15 cellular contexts compared by ENCODE assay signal in genomic region chr6:76852776-76853175, GRCh38.
A peak's percentile ranks its signal among the peaks of the same experiment; 100 is the strongest.
DNase-seq lines count a peak whose midpoint lies in the region; ATAC-seq, FAIRE-seq and TF ChIP-seq lines count a peak whose summit lies in the region.
"Had no signal": no experiment of that assay in that cellular context is flagged by ENCODE, and none has a peak within 500 bp of the region (broad histone marks: within the 10 kb centered on the region; RNA-seq: fewer than 3 reads in every experiment).

No MANE protein-coding gene starts in this region.

- TF ChIP-seq CTCF in bronchial epithelial cell (IDR thresholded peaks at IDR 0.05; ENCODE audit: insufficient read depth, low read length, severe bottlenecking): no peak
- TF ChIP-seq CTCF in mesothelial cell of epicardium (IDR thresholded peaks at IDR 0.05; ENCODE audit: unreplicated experiment): no peak

- H3K36me3 ChIP-seq in bronchial epithelial cell (ENCODE audit: control insufficient read depth, insufficient read depth, low read length): no peaks in the 10 kb centered on the region

- DNase-seq in GM03348 (ENCODE audit: low spot score) (peak; percentile 13), LHCN-M2 (ENCODE audit: low read depth) (peak; percentile 56), bronchial epithelial cell (ENCODE audit: low read depth) (peak; percentile 48), mesothelial cell of epicardium (ENCODE audit: low spot score in 2 of 2, unreplicated experiment in 2 of 2) (no peak), DMS153 treated with DMSO at 0.1 percent for 48 hours (lab: John Stamatoyannopoulos, UW; ENCODE audit: unreplicated experiment) (no peak)
- no peak for DNase-seq in stimulated activated CD4-positive, alpha-beta T cell treated with anti-CD3 and anti-CD28 coated beads, Interleukin-12 subunit alpha, Interleukin-12 subunit beta, amount 100 ng/mL, for 4 hours
- DNase-seq: activated CD4-positive, alpha-beta memory T cell treated with anti-CD3 and anti-CD28 coated beads, Interleukin-2, amount 10 ng/mL, durations not matched to agents 7 days and 5 days; aorta; DMS153; effector CD4-positive, alpha-beta T cell had no signal

- H3K27me3 ChIP-seq in bronchial epithelial cell (ENCODE audit: control insufficient read depth, insufficient read depth, low read length): no peaks in the 10 kb centered on the region

- peak overlapping the region; percentile 5 for H3K27ac Mint-ChIP-seq in mesothelial cell of epicardium
- H3K27ac Mint-ChIP-seq: activated CD4-positive, alpha-beta memory T cell treated with anti-CD3 and anti-CD28 coated beads, Interleukin-2, amount 10 ng/mL, durations not matched to agents 7 days and 5 days; activated T-helper 2 cell treated with anti-CD3 and anti-CD28 coated beads, Interferon-gamma antibody, Interleukin-2, Interleukin-4, amounts not matched to agents 10 μg/mL and 5 μg/mL and 100 μg/mL, durations not matched to agents 14 hours and 24 hours and 36 hours; B cell had no signal

- no peak for ATAC-seq in HG03354 (IDR thresholded peaks at IDR 0.05; ENCODE audit: poor library complexity, severe bottlenecking, unreplicated experiment)
- ATAC-seq in GM21423 (IDR thresholded peaks at IDR 0.05; ENCODE audit: unreplicated experiment): no peak

- no peak overlapping the region for H3K4me3 ChIP-seq in bronchial epithelial cell (ENCODE audit: low read depth, low read length)

- peaks cover 3% of the 10 kb centered on the region for H3K36me3 Mint-ChIP-seq in mesothelial cell of epicardium

- H3K9me3 Mint-ChIP-seq in mesothelial cell of epicardium: peaks cover 7% of the 10 kb centered on the region

- H3K4me1 Mint-ChIP-seq in mesothelial cell of epicardium: peaks cover 2% of the 10 kb centered on the region
- H3K4me1 Mint-ChIP-seq: activated CD4-positive, alpha-beta memory T cell treated with anti-CD3 and anti-CD28 coated beads, Interleukin-2, amount 10 ng/mL, durations not matched to agents 7 days and 5 days; B cell had no signal

- no peak overlapping the region for H3K4me3 Mint-ChIP-seq in mesothelial cell of epicardium
- H3K4me3 Mint-ChIP-seq: activated CD4-positive, alpha-beta memory T cell treated with anti-CD3 and anti-CD28 coated beads, Interleukin-2, amount 10 ng/mL, durations not matched to agents 7 days and 5 days; B cell had no signal

- no peak for FAIRE-seq in bronchial epithelial cell (lab: Jason Lieb, UNC)
- FAIRE-seq: islet of Langerhans had no signal

- no peaks in the 10 kb centered on the region for H3K27me3 Mint-ChIP-seq in mesothelial cell of epicardium (ENCODE audit: low read depth)
- H3K27me3 Mint-ChIP-seq: activated CD4-positive, alpha-beta memory T cell treated with anti-CD3 and anti-CD28 coated beads, Interleukin-2, amount 10 ng/mL, durations not matched to agents 7 days and 5 days; B cell had no signal

Comparison
In these comparisons a context has a peak if more than half of its experiments do, and no peak if none do; other contexts are left out.
1. DNase-seq: peak in GM03348 (single experiment), LHCN-M2 (single experiment) and bronchial epithelial cell (single experiment); none in mesothelial cell of epicardium (0 of 2), stimulated activated CD4-positive, alpha-beta T cell treated with anti-CD3 and anti-CD28 coated beads, Interleukin-12 subunit alpha, Interleukin-12 subunit beta, amount 100 ng/mL, for 4 hours (single experiment) and DMS153 treated with DMSO at 0.1 percent for 48 hours (single experiment).